Comparison of ENCODE assay signal across 8 cellular contexts in genomic region chr12:21500786-21501257, GRCh38. TPM values are rescaled to one million over a fixed set of nuclear protein-coding genes. Genes with fewer than 3 reads are reported as not detected.
DNase-seq lines count a peak whose midpoint lies in the region; ATAC-seq and TF ChIP-seq lines count a peak whose summit lies in the region.

No MANE protein-coding gene starts in this region.

- H2AFZ ChIP-seq in HCT116 (ENCODE audit: low read depth, low read length, poor library complexity, severe bottlenecking) = no peak overlapping the region

- H3K9ac ChIP-seq in HCT116 (ENCODE audit: low read length) = peak overlapping the region; percentile 93

- H4K20me1 ChIP-seq in HCT116 (ENCODE audit: insufficient read depth) = no peaks in the 10 kb centered on the region

- peaks cover 53% of the 10 kb centered on the region for H3K79me2 ChIP-seq in HCT116 (ENCODE audit: insufficient read depth, low read length)

- no peak overlapping the region for H3K4me3 Mint-ChIP-seq in activated T-helper 17 cell treated with anti-CD3 and anti-CD28 coated beads, Interleukin-2, amount 50 U/mL, for 72 hours

- H3K9me3 ChIP-seq in HCT116 (ENCODE audit: control insufficient read depth in 1 of 2, insufficient read depth in 1 of 2, low read depth in 1 of 2, low read length in 2 of 2) (no peaks in the 10 kb centered on the region), lower lobe of right lung (no peaks in the 10 kb centered on the region)

- TF ChIP-seq RAD21 in HCT116 (IDR thresholded peaks at IDR 0.05; ENCODE audit: low read depth) = no peak

- RAD21 ChIA-PET in HCT116 (lab: Charles Lee; ENCODE audit: low non-redundant PET in 1 of 2, low total read pairs in 2 of 2, uncharacterized antibody in 2 of 2, unreplicated experiment in 2 of 2) = no interaction called here

- peaks cover 13% of the 10 kb centered on the region for H3K4me1 Mint-ChIP-seq in activated T-helper 17 cell treated with anti-CD3 and anti-CD28 coated beads, Interleukin-2, amount 50 U/mL, for 72 hours

- no peak overlapping the region for H3K27ac Mint-ChIP-seq in activated T-helper 17 cell treated with anti-CD3 and anti-CD28 coated beads, Interleukin-2, amount 50 U/mL, for 72 hours

- peaks cover 5% of the 10 kb centered on the region for H3K36me3 ChIP-seq in BJ (ENCODE audit: control insufficient read depth, insufficient read depth, low read length)
- H3K36me3 ChIP-seq in HCT116 (ENCODE audit: control insufficient read depth in 1 of 2, insufficient read depth in 2 of 2, low read length in 2 of 2) = no peaks in the 10 kb centered on the region; a peak in 1 of 4 replicates
- peaks cover 31% of the 10 kb centered on the region for H3K36me3 ChIP-seq in lower lobe of right lung

- H3K27me3 Mint-ChIP-seq in activated T-helper 17 cell treated with anti-CD3 and anti-CD28 coated beads, Interleukin-2, amount 50 U/mL, for 72 hours = no peaks in the 10 kb centered on the region

- DNase-seq in BJ (ENCODE audit: low read depth) (no peak), HCT116 (ENCODE audit: low read depth, low spot score) (no peak), lower lobe of right lung (no peak), ACHN (no peak), posterior vena cava (ENCODE audit: low spot score) (no peak), middle frontal gyrus (ENCODE audit: extremely low spot score, low spot score) (no peak)

- BruUV-seq in HCT116 (replicated peaks; lab: Mats Ljungman, UMichigan) = TSS peak; percentile 63

- CTCF ChIA-PET in BJ (lab: Yijun Ruan, JAX) (no interaction called here), HCT116 (lab: Charles Lee) (no interaction called here)

- H3K4me2 ChIP-seq in HCT116 (ENCODE audit: low read length) = peak overlapping the region; percentile 81

- H3K4me3 ChIP-seq in BJ (ENCODE audit: low read depth, low read length) (peak overlapping the region; percentile 95), HCT116 (replicated peaks in 1 of 2; ENCODE audit: low read depth in 1 of 2, low read length in 2 of 2) (peak overlapping the region; percentile 81 to 94), lower lobe of right lung (peak overlapping the region; percentile 90)

- TF ChIP-seq CTCF in BJ (IDR thresholded peaks at IDR 0.05; ENCODE audit: insufficient read depth, low read depth, low read length) (no peak), HCT116 (IDR thresholded peaks at IDR 0.05 in 2 of 3, conservative IDR thresholded peaks at IDR 0.05 in 1 of 3; ENCODE audit: borderline replicate concordance in 1 of 3, insufficient read depth in 1 of 3, low read depth in 2 of 3, low read length in 2 of 3) (no peak), lower lobe of right lung (IDR thresholded peaks at IDR 0.05) (no peak)

- in situ Hi-C loops in ACHN (cut with HindIII; ENCODE audit: low pct_ligation_motif_present, low pct_unique_long_range_greater_than_20kb, low sequenced_read_pairs) = no loop called here

- no peaks in the 10 kb centered on the region for H3K9me3 Mint-ChIP-seq in activated T-helper 17 cell treated with anti-CD3 and anti-CD28 coated beads, Interleukin-2, amount 50 U/mL, for 72 hours

- TF ChIP-seq POLR2A in HCT116 (IDR thresholded peaks at IDR 0.05; ENCODE audit: borderline replicate concordance, extremely low read depth, insufficient read depth, insufficient read length) = no peak

- no peaks in the 10 kb centered on the region for H3K9me2 ChIP-seq in HCT116 (ENCODE audit: insufficient read depth)

- intact Hi-C loops in HCT116 (cut with micrococcal nuclease) = no loop called here
- intact Hi-C loops in lower lobe of right lung (cut with DNase I) = no loop called here
- intact Hi-C loops in posterior vena cava (cut with DNase I) = no loop called here

- H3K36me3 Mint-ChIP-seq in activated T-helper 17 cell treated with anti-CD3 and anti-CD28 coated beads, Interleukin-2, amount 50 U/mL, for 72 hours (ENCODE audit: low read depth) = no peaks in the 10 kb centered on the region

- H3K27ac ChIP-seq in HCT116 (ENCODE audit: low read depth, low read length) = peak overlapping the region; percentile 58
- peak overlapping the region; percentile 94 for H3K27ac ChIP-seq in lower lobe of right lung

- H3K27me3 ChIP-seq in BJ (ENCODE audit: control insufficient read depth, insufficient read depth, low read length) = no peaks in the 10 kb centered on the region
- no peaks in the 10 kb centered on the region for H3K27me3 ChIP-seq in HCT116 (ENCODE audit: insufficient read depth, low read length)
- H3K27me3 ChIP-seq in lower lobe of right lung (ENCODE audit: low read depth) = no peaks in the 10 kb centered on the region

- no peak for ATAC-seq in HCT116
- ATAC-seq in activated T-helper 17 cell treated with anti-CD3 and anti-CD28 coated beads, Interleukin-2, amount 50 U/mL, for 72 hours (replicated peaks) = peak; percentile 3
- ATAC-seq in lower lobe of right lung = no peak
- ATAC-seq in GM21526 (IDR thresholded peaks at IDR 0.05; ENCODE audit: low FRiP score, unreplicated experiment) = no peak

- POLR2A ChIA-PET in BJ (lab: Charles Lee) (no interaction called here), HCT116 (lab: Charles Lee) (no interaction called here)

- H3K4me1 ChIP-seq in HCT116 (ENCODE audit: control insufficient read depth in 1 of 2, insufficient read depth in 2 of 2, low read length in 2 of 2) (peaks cover 13 to 19% of the 10 kb centered on the region in 2 experiments; a peak in 3 of 4 replicates), lower lobe of right lung (peaks cover 41% of the 10 kb centered on the region)

TF ChIP-seq in HCT116, 20 proteins besides CTCF, POLR2A, EP300 and RAD21:
- TF ChIP-seq POLR2AphosphoS5 (IDR thresholded peaks at IDR 0.05; ENCODE audit: low read depth, low read length) = no peak
- TF ChIP-seq YY1 (IDR thresholded peaks at IDR 0.05; ENCODE audit: extremely low read depth, insufficient replicate concordance, low read depth, low read length) = no peak
- TF ChIP-seq JUND (IDR thresholded peaks at IDR 0.05) = no peak
- TF ChIP-seq TCF7L2 (IDR thresholded peaks at IDR 0.05; ENCODE audit: borderline replicate concordance, extremely low read depth, insufficient read depth, insufficient read length) = no peak
- TF ChIP-seq EGR1 (IDR thresholded peaks at IDR 0.05; ENCODE audit: low read depth) = no peak
- no peak for TF ChIP-seq ATF3 (IDR thresholded peaks at IDR 0.05)
- no peak for TF ChIP-seq EZH2 (IDR thresholded peaks at IDR 0.05)
- no peak for TF ChIP-seq CBX3 (IDR thresholded peaks at IDR 0.05; ENCODE audit: low read depth)
- no peak for TF ChIP-seq SIN3A (IDR thresholded peaks at IDR 0.05; ENCODE audit: low read depth)

RNA-seq across cellular contexts. Expression of gene RECQL, which starts 0.6 kb away (rescaled TPM):
- 17.6 and 31.7 TPM in 2 replicates for polyA plus RNA-seq in BJ (2011; rRNA removed)
- polyA minus RNA-seq in BJ (2011; rRNA and poly(A)+ RNA removed) = 19.0 and 19.1 TPM in 2 replicates
- total RNA-seq in HCT116 (2021; ENCODE audit: unreplicated experiment) (21.3 TPM), lower lobe of right lung (30.0 TPM), posterior vena cava (10 to 100 TPM; 41.2 to 50.4 TPM)
- polyA plus RNA-seq in HCT116 (2012) = 7.2 and 10.6 TPM in 2 replicates
- 10 to 100 TPM; 82.2 to 95.4 TPM for total RNA-seq in activated T-helper 17 cell treated with anti-CD3 and anti-CD28 coated beads, Interleukin-2, amount 50 U/mL, for 72 hours

RNA-seq across cellular contexts. Expression of gene GOLT1B, which starts 0.8 kb away (rescaled TPM):
- 76.7 and 119 TPM in 2 replicates for polyA plus RNA-seq in BJ (2011; rRNA removed)
- polyA minus RNA-seq in BJ (2011; rRNA and poly(A)+ RNA removed) = 12.2 and 19.4 TPM in 2 replicates
- 43.5 TPM for total RNA-seq in HCT116 (2021; ENCODE audit: unreplicated experiment)
- 18.3 and 25.6 TPM in 2 replicates for polyA plus RNA-seq in HCT116 (2012)
- 10 to 100 TPM; 30.7 to 39.1 TPM for total RNA-seq in activated T-helper 17 cell treated with anti-CD3 and anti-CD28 coated beads, Interleukin-2, amount 50 U/mL, for 72 hours
- 26.5 TPM for total RNA-seq in lower lobe of right lung
- 10 to 100 TPM; 38.5 to 48.7 TPM for total RNA-seq in posterior vena cava

RNA-seq across cellular contexts. Expression of gene SPX, which starts 25.3 kb away (rescaled TPM):
- polyA plus RNA-seq in BJ (2011; rRNA removed) = 0.06 and 0.12 TPM in 2 replicates
- polyA minus RNA-seq in BJ (2011; rRNA and poly(A)+ RNA removed) = not detected in 2 replicates
- 0.76 TPM for total RNA-seq in HCT116 (2021; ENCODE audit: unreplicated experiment)
- 1.4 and 1.8 TPM in 2 replicates for polyA plus RNA-seq in HCT116 (2012)
- 1 to 10 TPM; 1.3 to 1.5 TPM for total RNA-seq in activated T-helper 17 cell treated with anti-CD3 and anti-CD28 coated beads, Interleukin-2, amount 50 U/mL, for 72 hours
- total RNA-seq in lower lobe of right lung = 0.59 TPM
- total RNA-seq in posterior vena cava = not detected
